ENCODE assay signal across 11 cellular contexts in the genomic region with DNA sequence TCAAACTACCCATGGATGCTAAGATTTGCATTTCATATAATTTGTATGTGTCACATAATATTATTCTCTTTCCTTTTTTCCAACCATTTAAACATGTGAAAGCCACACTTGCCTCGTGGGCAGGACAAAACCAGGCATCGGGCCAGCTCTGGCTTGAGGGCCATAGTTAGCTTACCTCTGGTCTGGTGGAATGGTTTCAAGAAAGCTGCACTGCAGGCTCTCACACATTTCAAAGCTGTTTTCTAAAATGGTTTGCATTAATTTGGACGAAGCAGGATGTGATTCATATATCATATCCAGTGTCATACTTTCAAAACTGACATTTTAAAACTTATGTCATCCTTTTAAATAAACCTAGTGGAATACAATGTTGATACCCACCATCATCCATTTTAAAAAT.
DNase-seq lines count a peak whose midpoint lies in the region; ATAC-seq, FAIRE-seq and TF ChIP-seq lines count a peak whose summit lies in the region.
"Had no signal": no experiment of that assay in that cellular context is flagged by ENCODE, and none has a peak within 500 bp of the region (broad histone marks: within the 10 kb centered on the region; RNA-seq: fewer than 3 reads in every experiment).

No MANE protein-coding gene starts in this region.

- H2AFZ ChIP-seq in astrocyte (ENCODE audit: low read depth, low read length), result no peak overlapping the region

- no peak overlapping the region for H3K9ac ChIP-seq in astrocyte (ENCODE audit: low read length)
- H3K9ac ChIP-seq: KMS-11 had no signal

- FAIRE-seq in astrocyte (lab: Jason Lieb, UNC), result no peak

- no peaks in the 10 kb centered on the region for H3K27me3 ChIP-seq in astrocyte (ENCODE audit: insufficient read depth, low read length)

- H3K36me3 Mint-ChIP-seq in astrocyte (ENCODE audit: low read depth, unreplicated experiment), result no peaks in the 10 kb centered on the region
- H3K36me3 Mint-ChIP-seq in natural killer cell treated with Interleukin-12 subunit alpha and Interleukin-12 subunit beta and Interleukin-15 and Interleukin-18, amount 100 ng/mL, for 72 hours, result no peaks in the 10 kb centered on the region

- DNase-seq in EH (ENCODE audit: low read depth) (peak; percentile 19), NCI-H226 (peak; percentile 56), astrocyte (ENCODE audit: low read depth) (peak; percentile 40), H4 (ENCODE audit: low spot score) (no peak), NCI-H1105 treated with DMSO at 0.1 percent for 48 hours (lab: John Stamatoyannopoulos, UW) (no peak), cortex of kidney (lab: John Stamatoyannopoulos, UW) (no peak), NCI-H2081 treated with DMSO at 0.1 percent for 48 hours (lab: John Stamatoyannopoulos, UW) (no peak)
- no peak for DNase-seq in natural killer cell treated with Interleukin-12 subunit alpha and Interleukin-12 subunit beta and Interleukin-15 and Interleukin-18, amount 100 ng/mL, for 72 hours (ENCODE audit: low spot score)
- DNase-seq: activated CD4-positive, CD25-positive, alpha-beta regulatory T cell; NCI-H2171 treated with DMSO at 0.1 percent for 48 hours had no signal

- no peaks in the 10 kb centered on the region for H4K20me1 ChIP-seq in astrocyte (ENCODE audit: insufficient read depth, low read length)

- H3K4me1 Mint-ChIP-seq in astrocyte (ENCODE audit: low read depth, unreplicated experiment), result peaks cover 14% of the 10 kb centered on the region
- peaks cover 9 to 12% of the 10 kb centered on the region in 2 donors for H3K4me1 Mint-ChIP-seq in natural killer cell treated with Interleukin-12 subunit alpha and Interleukin-12 subunit beta and Interleukin-15 and Interleukin-18, amount 100 ng/mL, for 72 hours (ENCODE audit: low read depth in 2 of 2)

- H3K9me3 ChIP-seq in astrocyte (ENCODE audit: insufficient read depth, low read depth, low read length), result no peaks in the 10 kb centered on the region

- no peaks in the 10 kb centered on the region for H3K79me2 ChIP-seq in astrocyte (ENCODE audit: insufficient read depth, low read length)

- H3K27ac ChIP-seq in astrocyte (ENCODE audit: low read depth, low read length), result no peak overlapping the region
- H3K27ac ChIP-seq: KMS-11 had no signal

- no peaks in the 10 kb centered on the region for H3K9me3 Mint-ChIP-seq in astrocyte (ENCODE audit: unreplicated experiment)
- H3K9me3 Mint-ChIP-seq in natural killer cell treated with Interleukin-12 subunit alpha and Interleukin-12 subunit beta and Interleukin-15 and Interleukin-18, amount 100 ng/mL, for 72 hours, result no peaks in the 10 kb centered on the region

- ATAC-seq in natural killer cell treated with Interleukin-12 subunit alpha and Interleukin-12 subunit beta and Interleukin-15 and Interleukin-18, amount 100 ng/mL, for 72 hours, result peak in 1 of 2 donors; percentile 34

- no peak overlapping the region for H3K27ac Mint-ChIP-seq in astrocyte (ENCODE audit: unreplicated experiment)
- H3K27ac Mint-ChIP-seq in natural killer cell treated with Interleukin-12 subunit alpha and Interleukin-12 subunit beta and Interleukin-15 and Interleukin-18, amount 100 ng/mL, for 72 hours, result peak overlapping the region; percentile 31 to 58

- H3K36me3 ChIP-seq in astrocyte (ENCODE audit: insufficient read depth, low read length), result no peaks in the 10 kb centered on the region

- no peak overlapping the region for H3K4me2 ChIP-seq in astrocyte (ENCODE audit: low read length)
- H3K4me2 ChIP-seq: KMS-11 had no signal

- TF ChIP-seq CTCF in astrocyte (IDR thresholded peaks at IDR 0.05; ENCODE audit: insufficient read depth, low read depth, low read length), result no peak

- H3K4me3 ChIP-seq in astrocyte (ENCODE audit: insufficient read depth, low read depth, low read length), result no peak overlapping the region

- H3K4me1 ChIP-seq in astrocyte (ENCODE audit: insufficient read depth, low read length), result peaks cover 9% of the 10 kb centered on the region

- H3K27me3 Mint-ChIP-seq in astrocyte (ENCODE audit: low read depth, unreplicated experiment), result peaks cover 10% of the 10 kb centered on the region
- H3K27me3 Mint-ChIP-seq in natural killer cell treated with Interleukin-12 subunit alpha and Interleukin-12 subunit beta and Interleukin-15 and Interleukin-18, amount 100 ng/mL, for 72 hours, result peaks cover 0 to 2% of the 10 kb centered on the region in 2 donors

- no peak overlapping the region for H3K4me3 Mint-ChIP-seq in astrocyte (ENCODE audit: unreplicated experiment)
- no peak overlapping the region for H3K4me3 Mint-ChIP-seq in natural killer cell treated with Interleukin-12 subunit alpha and Interleukin-12 subunit beta and Interleukin-15 and Interleukin-18, amount 100 ng/mL, for 72 hours

Comparison
In these comparisons a context has a peak if more than half of its experiments do, and no peak if none do; other contexts are left out.
1. DNase-seq: peak in EH (single experiment), NCI-H226 (single experiment) and astrocyte (single experiment); none in natural killer cell treated with Interleukin-12 subunit alpha and Interleukin-12 subunit beta and Interleukin-15 and Interleukin-18, amount 100 ng/mL, for 72 hours (single experiment), H4 (single experiment), NCI-H1105 treated with DMSO at 0.1 percent for 48 hours (single experiment), cortex of kidney (single experiment) and NCI-H2081 treated with DMSO at 0.1 percent for 48 hours (single experiment).